Comparison of ENCODE assay signal across 9 cellular contexts in the genomic region with DNA sequence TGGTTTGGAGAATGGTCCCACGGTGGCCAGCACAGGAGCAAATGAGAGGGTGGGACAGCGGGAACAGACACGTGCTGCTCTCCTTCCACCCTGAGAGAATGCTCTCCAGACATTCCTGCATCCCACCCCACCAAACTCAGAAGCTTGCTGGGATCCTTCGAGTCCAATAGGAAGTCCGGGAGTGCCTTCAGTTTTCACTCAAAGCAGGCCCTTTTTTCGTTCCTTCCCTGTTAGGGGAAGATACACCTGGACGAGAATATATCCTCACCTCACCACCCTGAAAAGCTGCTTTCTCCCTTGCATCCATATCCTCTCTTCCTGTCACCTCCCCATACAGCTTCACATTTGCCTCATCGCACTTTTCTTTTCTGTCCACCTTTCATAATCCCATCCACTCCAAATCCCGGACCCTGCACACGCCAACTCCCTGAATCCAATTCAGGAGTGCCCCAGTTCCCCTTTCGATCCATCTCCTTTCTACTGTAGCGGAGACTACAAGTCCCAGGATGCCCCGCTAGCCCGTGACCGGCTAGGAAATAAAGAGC. TPM values are rescaled to one million over a fixed set of nuclear protein-coding genes. Genes with fewer than 3 reads are reported as not detected.
A peak's percentile ranks its signal among the peaks of the same experiment; 100 is the strongest.
DNase-seq lines count a peak whose midpoint lies in the region; ATAC-seq, FAIRE-seq and TF ChIP-seq lines count a peak whose summit lies in the region.
"Had no signal": no experiment of that assay in that cellular context is flagged by ENCODE, and none has a peak within 500 bp of the region (broad histone marks: within the 10 kb centered on the region; RNA-seq: fewer than 3 reads in every experiment).

No MANE protein-coding gene starts in this region.

- peak overlapping the region; percentile 90 to 99 (median 97) for H3K27ac ChIP-seq in heart right ventricle
- peak overlapping the region; percentile 97 for H3K27ac ChIP-seq in HepG2 (ENCODE audit: extremely low read length, insufficient read depth, low read length)
- H3K27ac ChIP-seq in uterus, result peak overlapping the region; percentile 99

- H3K9ac ChIP-seq in HepG2 (ENCODE audit: insufficient read depth, low read depth, low read length), result peak overlapping the region; percentile 95

- H3K4me3 Mint-ChIP-seq in activated naive CD8-positive, alpha-beta T cell treated with anti-CD3 and anti-CD28 coated beads for 36 hours, result peak overlapping the region; percentile 96

- no peaks in the 10 kb centered on the region for H3K9me3 Mint-ChIP-seq in activated naive CD8-positive, alpha-beta T cell treated with anti-CD3 and anti-CD28 coated beads for 36 hours

- H3K9me3 ChIP-seq in heart right ventricle (no peaks in the 10 kb centered on the region), HepG2 (ENCODE audit: low read length) (no peaks in the 10 kb centered on the region), uterus (no peaks in the 10 kb centered on the region)

- intact Hi-C loops in heart right ventricle (cut with DNase I) (loop anchor here in 4 of 10 donors (5.0 to 10.0 kb wide), 6 partner anchors 36 to 418 kb away; a partner anchor contains a TSS), left cardiac atrium (cut with DNase I) (no loop called here), HepG2 (cut with micrococcal nuclease; ENCODE audit: unreplicated experiment) (no loop called here), uterus (cut with DNase I; ENCODE audit: low total_unique reads) (loop anchor here (5.0 kb wide), 1 partner anchor 36 kb away; no protein-coding TSS in a partner anchor), head of caudate nucleus (cut with DNase I) (loop anchor here (10.0 kb wide), 3 partner anchors 248 to 452 kb away; no protein-coding TSS in a partner anchor)

- peak overlapping the region; percentile 81 for H3K27ac Mint-ChIP-seq in activated naive CD8-positive, alpha-beta T cell treated with anti-CD3 and anti-CD28 coated beads for 36 hours

- no peaks in the 10 kb centered on the region for H3K36me3 Mint-ChIP-seq in activated naive CD8-positive, alpha-beta T cell treated with anti-CD3 and anti-CD28 coated beads for 36 hours

- no peak for ATAC-seq in heart right ventricle
- no peak for ATAC-seq in left cardiac atrium
- no peak for ATAC-seq in HepG2

- POLR2A ChIA-PET in HepG2 (lab: Yijun Ruan, JAX), result interaction anchor here (0.9 to 6.5 kb wide), 15 partner anchors 8 to 422 kb away, joined by 3 to 141 read pairs (median 9); a partner anchor contains a TSS

- FAIRE-seq in HepG2 (lab: Jason Lieb, UNC), result peak; percentile 42

- peaks cover 6 to 61% (median 42%) of the 10 kb centered on the region in 9 donors for H3K4me1 ChIP-seq in heart right ventricle
- peaks cover 77% of the 10 kb centered on the region for H3K4me1 ChIP-seq in HepG2 (ENCODE audit: insufficient read depth, low read length)
- peaks cover 6 to 11% of the 10 kb centered on the region in 2 donors for H3K4me1 ChIP-seq in uterus

- H3K27me3 Mint-ChIP-seq in activated naive CD8-positive, alpha-beta T cell treated with anti-CD3 and anti-CD28 coated beads for 36 hours, result no peaks in the 10 kb centered on the region

- H3K27me3 ChIP-seq in heart right ventricle (no peaks in the 10 kb centered on the region), HepG2 (ENCODE audit: control insufficient read depth in 1 of 2, insufficient read depth in 2 of 2, low read length in 2 of 2) (no peaks in the 10 kb centered on the region; a peak in 1 of 5 replicates), uterus (no peaks in the 10 kb centered on the region)

- CTCF ChIA-PET in HepG2 (lab: Yijun Ruan, JAX; ENCODE audit: low intra/inter-chr PET ratio, low total read pairs), result interaction anchor here (2.8 to 8.0 kb wide), 3 partner anchors 10 to 89 kb away, joined by 20 to 320 read pairs (median 83); a partner anchor contains a TSS

- no peak for DNase-seq in heart right ventricle
- no peak for DNase-seq in left cardiac atrium
- DNase-seq in activated naive CD8-positive, alpha-beta T cell treated with anti-CD3 and anti-CD28 coated beads for 36 hours, result no peak
- no peak for DNase-seq in HepG2 (ENCODE audit: low spot score)
- DNase-seq in uterus, result no peak
- DNase-seq in mucosa of gallbladder (ENCODE audit: low spot score), result no peak
- no peak for DNase-seq in head of caudate nucleus
- no peak for DNase-seq in NCI-H446 (lab: John Stamatoyannopoulos, UW)

- 3% methylated on average over 15 of the region's 15 CpGs for WGBS in heart right ventricle, 2 donors
- WGBS in HepG2 (ENCODE audit: low lambda C conversion rate), result under 1% methylated on average over 15 of the region's 15 CpGs

- in situ Hi-C loops in HepG2 (cut with HindIII; ENCODE audit: extremely low pct_ligation_motif_present, low pct_unique_long_range_greater_than_20kb), result loop anchor here (5.0 kb wide), 2 partner anchors 36 to 86 kb away; no protein-coding TSS in a partner anchor

- TF ChIP-seq RAD21 in HepG2 (CRISPR knock-in tag; IDR thresholded peaks at IDR 0.05), result no peak

- no peaks in the 10 kb centered on the region for H4K20me1 ChIP-seq in HepG2 (ENCODE audit: insufficient read depth, low read length)

- H2AFZ ChIP-seq in HepG2 (ENCODE audit: low read length), result peak overlapping the region; percentile 43

- peaks cover 34% of the 10 kb centered on the region for H3K4me1 Mint-ChIP-seq in activated naive CD8-positive, alpha-beta T cell treated with anti-CD3 and anti-CD28 coated beads for 36 hours

- TF ChIP-seq EP300 in HepG2 (IDR thresholded peaks at IDR 0.05; ENCODE audit: low read depth in 2 of 2, low read length in 2 of 2) (0 out of 4 replicates have a peak, but pooled peaks of 1 of the 2 experiments have one; percentile 36), HepG2 (CRISPR knock-in tag; IDR thresholded peaks at IDR 0.05; ENCODE audit: borderline replicate concordance) (no peak)

- TSS peak; percentile 70 for BruUV-seq in HepG2 (replicated peaks; lab: Mats Ljungman, UMichigan)

- H3K4me2 ChIP-seq in HepG2 (ENCODE audit: low read depth, low read length), result peak overlapping the region; percentile 94

- TF ChIP-seq POLR2A in HepG2 (IDR thresholded peaks at IDR 0.05; ENCODE audit: insufficient read depth in 1 of 2, low read depth in 2 of 2, low read length in 2 of 2), result no peak
- TF ChIP-seq POLR2A in uterus (IDR thresholded peaks at IDR 0.05), result no peak

- H3K4me3 ChIP-seq in heart right ventricle (peak overlapping the region in 9 of 10 donors; percentile 51 to 80 (median 65)), HepG2 (replicated peaks in 1 of 3; ENCODE audit: insufficient read depth in 1 of 3, low read depth in 2 of 3, low read length in 3 of 3) (peak overlapping the region; percentile 61 to 82 (median 66)), uterus (peak overlapping the region; percentile 65 to 69)

- peaks cover 15% of the 10 kb centered on the region for H3K79me2 ChIP-seq in HepG2 (ENCODE audit: insufficient read depth, low read length)

- no peaks in the 10 kb centered on the region for H3K36me3 ChIP-seq in heart right ventricle
- H3K36me3 ChIP-seq in HepG2 (replicated peaks in 1 of 2; ENCODE audit: control insufficient read depth in 1 of 2, insufficient read depth in 2 of 2, low read length in 2 of 2), result no peaks in the 10 kb centered on the region
- no peaks in the 10 kb centered on the region for H3K36me3 ChIP-seq in uterus

- TF ChIP-seq CTCF in heart right ventricle (IDR thresholded peaks at IDR 0.05), result no peak
- TF ChIP-seq CTCF in HepG2 (CRISPR knock-in tag; IDR thresholded peaks at IDR 0.05), result no peak
- no peak for TF ChIP-seq CTCF in uterus (IDR thresholded peaks at IDR 0.05)

RNA-seq across cellular contexts. Expression of a gene that starts 2.4 kb away (rescaled TPM):
- under 1 TPM in 9 of 10 donors, not detected in 1; 0.16 to 0.45 (median 0.28) TPM for total RNA-seq in heart right ventricle
- 1 to 10 TPM in 1 of 2 donors, under 1 TPM in 1; 0.30 to 1.1 TPM for polyA plus RNA-seq in heart right ventricle
- under 1 TPM; 0.26 to 0.82 TPM for total RNA-seq in left cardiac atrium
- not detected for total RNA-seq in activated naive CD8-positive, alpha-beta T cell treated with anti-CD3 and anti-CD28 coated beads for 36 hours
- total RNA-seq in HepG2 (2016; rRNA removed; fragmentation: Illumina TruSeq; extraction: Trizol), result 0.29 TPM in 1 of 2 replicates, not detected in the other
- total RNA-seq in HepG2 (2016; cell fraction: cytosol; rRNA removed; fragmentation: Illumina TruSeq; extraction: Trizol; ENCODE audit: low read depth), result 0.20 TPM in 1 of 2 replicates, not detected in the other
- total RNA-seq in HepG2 (2016; cell fraction: insoluble cytoplasmic fraction; rRNA removed; fragmentation: Illumina TruSeq; extraction: Trizol), result 0.16 and 0.17 TPM in 2 replicates
- 0.21 and 0.25 TPM in 2 replicates for total RNA-seq in HepG2 (2016; cell fraction: membrane; rRNA removed; fragmentation: Illumina TruSeq; extraction: Trizol)
- 0.60 and 0.68 TPM in 2 replicates for total RNA-seq in HepG2 (2016; cell fraction: nucleus; rRNA removed; fragmentation: Illumina TruSeq; extraction: Trizol)
- polyA plus RNA-seq in HepG2 (2011; rRNA removed), result 0.45 and 0.65 TPM in 2 replicates
- 0.19 and 0.23 TPM in 2 replicates for polyA plus RNA-seq in HepG2 (2011; cell fraction: cytosol; rRNA removed)
- polyA plus RNA-seq in HepG2 (2011; cell fraction: nucleus; rRNA removed), result 1.1 and 2.0 TPM in 2 replicates
- polyA plus RNA-seq in HepG2 (2012), result 0.66 and 0.69 TPM in 2 replicates
- polyA plus RNA-seq in HepG2 (2016; cell fraction: cytosol; fragmentation: Illumina TruSeq; extraction: Trizol; ENCODE audit: low read depth), result 0.52 and 0.61 TPM in 2 replicates
- 0.40 and 0.95 TPM in 2 replicates for polyA plus RNA-seq in HepG2 (2016; cell fraction: insoluble cytoplasmic fraction; fragmentation: Illumina TruSeq; extraction: Trizol; ENCODE audit: low read depth)
- 0.92 and 1.2 TPM in 2 replicates for polyA plus RNA-seq in HepG2 (2016; cell fraction: membrane; fragmentation: Illumina TruSeq; extraction: Trizol; ENCODE audit: low read depth)
- 0.88 and 0.92 TPM in 2 replicates for polyA plus RNA-seq in HepG2 (2016; cell fraction: nucleus; fragmentation: Illumina TruSeq; extraction: Trizol; ENCODE audit: insufficient read depth, low read depth)
- polyA minus RNA-seq in HepG2 (2011; rRNA and poly(A)+ RNA removed; ENCODE audit: low replicate concordance), result 1.0 and 3.5 TPM in 2 replicates
- polyA minus RNA-seq in HepG2 (2011; cell fraction: cytosol; rRNA and poly(A)+ RNA removed), result not detected in 2 replicates
- 1.3 TPM in 1 of 2 replicates, not detected in the other for polyA minus RNA-seq in HepG2 (2011; cell fraction: nucleus; rRNA and poly(A)+ RNA removed)
- total RNA-seq in uterus, result under 1 TPM in 1 of 4 donors, not detected in 3; 0.85 TPM
- 4.3 TPM for total RNA-seq in mucosa of gallbladder

RNA-seq across cellular contexts. Expression of a gene that starts 4.8 kb away (rescaled TPM):
- total RNA-seq in heart right ventricle, result 10 to 100 TPM; 22.1 to 58.4 (median 32.2) TPM
- 10 to 100 TPM; 37.1 to 39.2 TPM for polyA plus RNA-seq in heart right ventricle
- total RNA-seq in left cardiac atrium, result 10 to 100 TPM; 38.3 to 44.4 TPM
- 1 to 10 TPM; 6.9 to 8.6 TPM for total RNA-seq in activated naive CD8-positive, alpha-beta T cell treated with anti-CD3 and anti-CD28 coated beads for 36 hours
- 21.0 and 36.6 TPM in 2 replicates for total RNA-seq in HepG2 (2016; rRNA removed; fragmentation: Illumina TruSeq; extraction: Trizol)
- 20.7 and 21.8 TPM in 2 replicates for total RNA-seq in HepG2 (2016; cell fraction: cytosol; rRNA removed; fragmentation: Illumina TruSeq; extraction: Trizol; ENCODE audit: low read depth)
- total RNA-seq in HepG2 (2016; cell fraction: insoluble cytoplasmic fraction; rRNA removed; fragmentation: Illumina TruSeq; extraction: Trizol), result 19.3 and 35.8 TPM in 2 replicates
- 53.1 and 55.3 TPM in 2 replicates for total RNA-seq in HepG2 (2016; cell fraction: membrane; rRNA removed; fragmentation: Illumina TruSeq; extraction: Trizol)
- total RNA-seq in HepG2 (2016; cell fraction: nucleus; rRNA removed; fragmentation: Illumina TruSeq; extraction: Trizol), result 26.4 and 33.6 TPM in 2 replicates
- polyA plus RNA-seq in HepG2 (2011; rRNA removed), result 34.5 and 42.2 TPM in 2 replicates
- polyA plus RNA-seq in HepG2 (2011; cell fraction: cytosol; rRNA removed), result 26.6 and 62.4 TPM in 2 replicates
- polyA plus RNA-seq in HepG2 (2011; cell fraction: nucleus; rRNA removed), result 171 and 203 TPM in 2 replicates
- polyA plus RNA-seq in HepG2 (2012), result 21.1 and 23.1 TPM in 2 replicates
- 37.9 and 42.6 TPM in 2 replicates for polyA plus RNA-seq in HepG2 (2016; cell fraction: cytosol; fragmentation: Illumina TruSeq; extraction: Trizol; ENCODE audit: low read depth)
- polyA plus RNA-seq in HepG2 (2016; cell fraction: insoluble cytoplasmic fraction; fragmentation: Illumina TruSeq; extraction: Trizol; ENCODE audit: low read depth), result 34.5 and 39.2 TPM in 2 replicates
- polyA plus RNA-seq in HepG2 (2016; cell fraction: membrane; fragmentation: Illumina TruSeq; extraction: Trizol; ENCODE audit: low read depth), result 72.9 and 82.3 TPM in 2 replicates
- polyA plus RNA-seq in HepG2 (2016; cell fraction: nucleus; fragmentation: Illumina TruSeq; extraction: Trizol; ENCODE audit: insufficient read depth, low read depth), result 76.4 and 80.2 TPM in 2 replicates
- 41.2 and 86.7 TPM in 2 replicates for polyA minus RNA-seq in HepG2 (2011; rRNA and poly(A)+ RNA removed; ENCODE audit: low replicate concordance)
- 20.3 and 21.8 TPM in 2 replicates for polyA minus RNA-seq in HepG2 (2011; cell fraction: cytosol; rRNA and poly(A)+ RNA removed)
- polyA minus RNA-seq in HepG2 (2011; cell fraction: nucleus; rRNA and poly(A)+ RNA removed), result 61.3 and 63.0 TPM in 2 replicates
- 10 to 100 TPM in 3 of 4 donors, 1 to 10 TPM in 1; 7.4 to 56.8 (median 15.9) TPM for total RNA-seq in uterus
- 57.5 TPM for total RNA-seq in mucosa of gallbladder

RNA-seq across cellular contexts. Expression of a gene that starts 33.1 kb away (rescaled TPM):
- total RNA-seq in heart right ventricle (10 to 100 TPM; 14.2 to 24.4 (median 17.5) TPM), left cardiac atrium (10 to 100 TPM; 24.9 to 25.5 TPM), HepG2 (2016; rRNA removed; fragmentation: Illumina TruSeq; extraction: Trizol) (18.5 and 28.1 TPM in 2 replicates), uterus (100 to 1,000 TPM in 2 of 4 donors, 10 to 100 TPM in 2; 25.3 to 103 (median 66.9) TPM), mucosa of gallbladder (124 TPM)
- polyA plus RNA-seq in heart right ventricle (10 to 100 TPM; 21.1 to 25.2 TPM), HepG2 (2011; rRNA removed) (78.1 and 97.1 TPM in 2 replicates)
- total RNA-seq in activated naive CD8-positive, alpha-beta T cell treated with anti-CD3 and anti-CD28 coated beads for 36 hours, result under 1 TPM in 1 of 2 experiments, not detected in 1; 0.21 TPM
- total RNA-seq in HepG2 (2016; cell fraction: cytosol; rRNA removed; fragmentation: Illumina TruSeq; extraction: Trizol; ENCODE audit: low read depth), result 5.0 and 7.1 TPM in 2 replicates
- 15.0 and 26.8 TPM in 2 replicates for total RNA-seq in HepG2 (2016; cell fraction: insoluble cytoplasmic fraction; rRNA removed; fragmentation: Illumina TruSeq; extraction: Trizol)
- 8.4 and 8.6 TPM in 2 replicates for total RNA-seq in HepG2 (2016; cell fraction: membrane; rRNA removed; fragmentation: Illumina TruSeq; extraction: Trizol)
- total RNA-seq in HepG2 (2016; cell fraction: nucleus; rRNA removed; fragmentation: Illumina TruSeq; extraction: Trizol), result 32.3 and 36.7 TPM in 2 replicates
- polyA plus RNA-seq in HepG2 (2011; cell fraction: cytosol; rRNA removed), result 47.9 and 68.0 TPM in 2 replicates
- polyA plus RNA-seq in HepG2 (2011; cell fraction: nucleus; rRNA removed), result 243 and 248 TPM in 2 replicates
- polyA plus RNA-seq in HepG2 (2012), result 34.1 and 49.5 TPM in 2 replicates
- polyA plus RNA-seq in HepG2 (2016; cell fraction: cytosol; fragmentation: Illumina TruSeq; extraction: Trizol; ENCODE audit: low read depth), result 2.9 and 3.7 TPM in 2 replicates
- 13.8 and 18.7 TPM in 2 replicates for polyA plus RNA-seq in HepG2 (2016; cell fraction: insoluble cytoplasmic fraction; fragmentation: Illumina TruSeq; extraction: Trizol; ENCODE audit: low read depth)
- polyA plus RNA-seq in HepG2 (2016; cell fraction: membrane; fragmentation: Illumina TruSeq; extraction: Trizol; ENCODE audit: low read depth), result 5.9 and 7.3 TPM in 2 replicates
- 69.4 and 77.3 TPM in 2 replicates for polyA plus RNA-seq in HepG2 (2016; cell fraction: nucleus; fragmentation: Illumina TruSeq; extraction: Trizol; ENCODE audit: insufficient read depth, low read depth)
- 29.6 and 155 TPM in 2 replicates for polyA minus RNA-seq in HepG2 (2011; rRNA and poly(A)+ RNA removed; ENCODE audit: low replicate concordance)
- 32.6 and 33.5 TPM in 2 replicates for polyA minus RNA-seq in HepG2 (2011; cell fraction: cytosol; rRNA and poly(A)+ RNA removed)
- 71.0 and 71.2 TPM in 2 replicates for polyA minus RNA-seq in HepG2 (2011; cell fraction: nucleus; rRNA and poly(A)+ RNA removed)

RNA-seq across cellular contexts. Expression of a gene that starts 45.6 kb away (rescaled TPM):
- not detected for total RNA-seq in heart right ventricle
- not detected for polyA plus RNA-seq in heart right ventricle
- total RNA-seq in left cardiac atrium, result not detected
- total RNA-seq in activated naive CD8-positive, alpha-beta T cell treated with anti-CD3 and anti-CD28 coated beads for 36 hours, result not detected
- not detected in 2 replicates for total RNA-seq in HepG2 (2016; rRNA removed; fragmentation: Illumina TruSeq; extraction: Trizol)
- total RNA-seq in HepG2 (2016; cell fraction: cytosol; rRNA removed; fragmentation: Illumina TruSeq; extraction: Trizol; ENCODE audit: low read depth), result not detected in 2 replicates
- total RNA-seq in HepG2 (2016; cell fraction: insoluble cytoplasmic fraction; rRNA removed; fragmentation: Illumina TruSeq; extraction: Trizol), result not detected in 2 replicates
- not detected in 2 replicates for total RNA-seq in HepG2 (2016; cell fraction: membrane; rRNA removed; fragmentation: Illumina TruSeq; extraction: Trizol)
- total RNA-seq in HepG2 (2016; cell fraction: nucleus; rRNA removed; fragmentation: Illumina TruSeq; extraction: Trizol), result not detected in 2 replicates
- not detected in 2 replicates for polyA plus RNA-seq in HepG2 (2011; rRNA removed)
- polyA plus RNA-seq in HepG2 (2011; cell fraction: cytosol; rRNA removed), result not detected in 2 replicates
- not detected in 2 replicates for polyA plus RNA-seq in HepG2 (2011; cell fraction: nucleus; rRNA removed)
- not detected in 2 replicates for polyA plus RNA-seq in HepG2 (2012)
- polyA plus RNA-seq in HepG2 (2016; cell fraction: cytosol; fragmentation: Illumina TruSeq; extraction: Trizol; ENCODE audit: low read depth), result not detected in 2 replicates
- polyA plus RNA-seq in HepG2 (2016; cell fraction: insoluble cytoplasmic fraction; fragmentation: Illumina TruSeq; extraction: Trizol; ENCODE audit: low read depth), result not detected in 2 replicates
- not detected in 2 replicates for polyA plus RNA-seq in HepG2 (2016; cell fraction: membrane; fragmentation: Illumina TruSeq; extraction: Trizol; ENCODE audit: low read depth)
- polyA plus RNA-seq in HepG2 (2016; cell fraction: nucleus; fragmentation: Illumina TruSeq; extraction: Trizol; ENCODE audit: insufficient read depth, low read depth), result not detected in 2 replicates
- not detected in 2 replicates for polyA minus RNA-seq in HepG2 (2011; rRNA and poly(A)+ RNA removed; ENCODE audit: low replicate concordance)
- polyA minus RNA-seq in HepG2 (2011; cell fraction: cytosol; rRNA and poly(A)+ RNA removed), result not detected in 2 replicates
- polyA minus RNA-seq in HepG2 (2011; cell fraction: nucleus; rRNA and poly(A)+ RNA removed), result not detected in 2 replicates
- total RNA-seq in uterus, result not detected
- not detected for total RNA-seq in mucosa of gallbladder
- total RNA-seq: myocyte had no signal

RNA-seq across cellular contexts. Expression of a gene that starts 52.6 kb away (rescaled TPM):
- total RNA-seq in heart right ventricle (not detected), left cardiac atrium (not detected), HepG2 (2016; rRNA removed; fragmentation: Illumina TruSeq; extraction: Trizol) (not detected in 2 replicates), uterus (not detected), mucosa of gallbladder (not detected)
- polyA plus RNA-seq in heart right ventricle (not detected), HepG2 (2011; rRNA removed) (not detected in 2 replicates)
- not detected for total RNA-seq in activated naive CD8-positive, alpha-beta T cell treated with anti-CD3 and anti-CD28 coated beads for 36 hours
- not detected in 2 replicates for total RNA-seq in HepG2 (2016; cell fraction: cytosol; rRNA removed; fragmentation: Illumina TruSeq; extraction: Trizol; ENCODE audit: low read depth)
- not detected in 2 replicates for total RNA-seq in HepG2 (2016; cell fraction: insoluble cytoplasmic fraction; rRNA removed; fragmentation: Illumina TruSeq; extraction: Trizol)
- total RNA-seq in HepG2 (2016; cell fraction: membrane; rRNA removed; fragmentation: Illumina TruSeq; extraction: Trizol), result not detected in 2 replicates
- total RNA-seq in HepG2 (2016; cell fraction: nucleus; rRNA removed; fragmentation: Illumina TruSeq; extraction: Trizol), result not detected in 2 replicates
- not detected in 2 replicates for polyA plus RNA-seq in HepG2 (2011; cell fraction: cytosol; rRNA removed)
- not detected in 2 replicates for polyA plus RNA-seq in HepG2 (2011; cell fraction: nucleus; rRNA removed)
- not detected in 2 replicates for polyA plus RNA-seq in HepG2 (2012)
- not detected in 2 replicates for polyA plus RNA-seq in HepG2 (2016; cell fraction: cytosol; fragmentation: Illumina TruSeq; extraction: Trizol; ENCODE audit: low read depth)
- not detected in 2 replicates for polyA plus RNA-seq in HepG2 (2016; cell fraction: insoluble cytoplasmic fraction; fragmentation: Illumina TruSeq; extraction: Trizol; ENCODE audit: low read depth)
- not detected in 2 replicates for polyA plus RNA-seq in HepG2 (2016; cell fraction: membrane; fragmentation: Illumina TruSeq; extraction: Trizol; ENCODE audit: low read depth)
- polyA plus RNA-seq in HepG2 (2016; cell fraction: nucleus; fragmentation: Illumina TruSeq; extraction: Trizol; ENCODE audit: insufficient read depth, low read depth), result not detected in 2 replicates
- not detected in 2 replicates for polyA minus RNA-seq in HepG2 (2011; rRNA and poly(A)+ RNA removed; ENCODE audit: low replicate concordance)
- polyA minus RNA-seq in HepG2 (2011; cell fraction: cytosol; rRNA and poly(A)+ RNA removed), result not detected in 2 replicates
- not detected in 2 replicates for polyA minus RNA-seq in HepG2 (2011; cell fraction: nucleus; rRNA and poly(A)+ RNA removed)
- total RNA-seq: myocyte had no signal

Comparison
In these comparisons a context has a peak if more than half of its experiments do, and no peak if none do; other contexts are left out.
1. RNA of a gene that starts 33.1 kb away (total RNA-seq): 124 TPM in mucosa of gallbladder (single experiment), 25.3 to 103 TPM in uterus, 5.0 to 36.7 TPM in HepG2, 24.9 to 25.5 TPM in left cardiac atrium and 14.2 to 24.4 TPM in heart right ventricle; 0.21 TPM in activated naive CD8-positive, alpha-beta T cell treated with anti-CD3 and anti-CD28 coated beads for 36 hours; every median in the first group is over 4 times any median in the second.
2. intact Hi-C loops: an anchor here in uterus (5.0 kb wide) and head of caudate nucleus (10.0 kb wide); none called in left cardiac atrium and HepG2.
3. Peak in every context shown above with its lines, with median percentiles within 50 percentile points of each other: H3K27ac ChIP-seq and H3K4me3 ChIP-seq.